34 cellular contexts compared by ENCODE assay signal in genomic region chr10:30095811-30096422, GRCh38. TPM values are rescaled to one million over a fixed set of nuclear protein-coding genes. Genes with fewer than 3 reads are reported as not detected.
"Had no signal": no experiment of that assay in that cellular context is flagged by ENCODE, and none has a peak within 500 bp of the region (broad histone marks: within the 10 kb centered on the region; RNA-seq: fewer than 3 reads in every experiment).

No MANE protein-coding gene starts in this region.

- H3K27ac Mint-ChIP-seq: activated CD4-positive, alpha-beta memory T cell treated with anti-CD3 and anti-CD28 coated beads, Interleukin-2, amount 10 ng/mL, durations not matched to agents 7 days and 5 days; activated CD8-positive, alpha-beta memory T cell treated with anti-CD3 and anti-CD28 coated beads, Interleukin-2, amount 10 ng/mL, durations not matched to agents 7 days and 5 days; activated naive CD4-positive, alpha-beta T cell treated with anti-CD3 and anti-CD28 coated beads, Interleukin-2, amount 50 U/mL, for 24 hours; activated naive CD8-positive, alpha-beta T cell treated with anti-CD3 and anti-CD28 coated beads, Interleukin-2, amount 10 ng/mL, durations not matched to agents 7 days and 5 days; activated T-helper 17 cell treated with anti-CD3 and anti-CD28 coated beads, Interleukin-2, amount 50 U/mL, for 72 hours had no signal

- H3K4me1 Mint-ChIP-seq: activated CD4-positive, alpha-beta memory T cell treated with anti-CD3 and anti-CD28 coated beads, Interleukin-2, amount 10 ng/mL, durations not matched to agents 7 days and 5 days; activated CD8-positive, alpha-beta memory T cell treated with anti-CD3 and anti-CD28 coated beads, Interleukin-2, amount 10 ng/mL, durations not matched to agents 7 days and 5 days; activated naive CD4-positive, alpha-beta T cell treated with anti-CD3 and anti-CD28 coated beads, Interleukin-2, amount 50 U/mL, for 24 hours; activated T-helper 17 cell treated with anti-CD3 and anti-CD28 coated beads, Interleukin-2, amount 50 U/mL, for 72 hours; central memory CD8-positive, alpha-beta T cell had no signal

- H3K9me3 Mint-ChIP-seq: activated CD4-positive, alpha-beta memory T cell treated with anti-CD3 and anti-CD28 coated beads, Interleukin-2, amount 10 ng/mL, durations not matched to agents 7 days and 5 days; activated naive CD4-positive, alpha-beta T cell treated with anti-CD3 and anti-CD28 coated beads, Interleukin-2, amount 50 U/mL, for 24 hours; activated naive CD8-positive, alpha-beta T cell treated with anti-CD3 and anti-CD28 coated beads, Interleukin-2, amount 10 ng/mL, durations not matched to agents 7 days and 5 days; activated T-helper 17 cell treated with anti-CD3 and anti-CD28 coated beads, Interleukin-2, amount 50 U/mL, for 72 hours; central memory CD8-positive, alpha-beta T cell had no signal

- H3K27me3 ChIP-seq: ascending aorta, brain microvascular endothelial cell, MG63 had no signal

- H3K9me3 ChIP-seq: ascending aorta, MG63 had no signal

- ATAC-seq: activated CD8-positive, alpha-beta memory T cell treated with anti-CD3 and anti-CD28 coated beads, Interleukin-2, amount 10 ng/mL, durations not matched to agents 7 days and 5 days; activated T-helper 17 cell treated with anti-CD3 and anti-CD28 coated beads, Interleukin-2, amount 50 U/mL, for 72 hours; K562; Panc1; Right ventricle myocardium inferior; SK-N-SH treated with all-trans-retinoic acid at 6 μM for 48 hours had no signal

- H3K27ac ChIP-seq: ascending aorta, brain microvascular endothelial cell, WERI-Rb-1 had no signal

- FAIRE-seq: K562 had no signal

- H3K4me3 Mint-ChIP-seq: activated CD4-positive, alpha-beta memory T cell treated with anti-CD3 and anti-CD28 coated beads, Interleukin-2, amount 10 ng/mL, durations not matched to agents 7 days and 5 days; activated CD8-positive, alpha-beta memory T cell treated with anti-CD3 and anti-CD28 coated beads, Interleukin-2, amount 10 ng/mL, durations not matched to agents 7 days and 5 days; activated naive CD4-positive, alpha-beta T cell treated with anti-CD3 and anti-CD28 coated beads, Interleukin-2, amount 50 U/mL, for 24 hours; activated naive CD8-positive, alpha-beta T cell treated with anti-CD3 and anti-CD28 coated beads, Interleukin-2, amount 10 ng/mL, durations not matched to agents 7 days and 5 days; activated T-helper 17 cell treated with anti-CD3 and anti-CD28 coated beads, Interleukin-2, amount 50 U/mL, for 72 hours; central memory CD8-positive, alpha-beta T cell had no signal

- H3K4me1 ChIP-seq: ascending aorta had no signal

- DNase-seq: activated CD4-positive, alpha-beta memory T cell treated with anti-CD3 and anti-CD28 coated beads, Interleukin-2, amount 10 ng/mL, durations not matched to agents 7 days and 5 days; activated CD4-positive, alpha-beta T cell treated with anti-CD3 and anti-CD28 coated beads for 1 hour; activated CD4-positive, alpha-beta T cell treated with anti-CD3 and anti-CD28 coated beads for 48 hours; activated CD4-positive, CD25-positive, alpha-beta regulatory T cell; activated CD8-positive, alpha-beta memory T cell treated with anti-CD3 and anti-CD28 coated beads for 24 hours; activated CD8-positive, alpha-beta memory T cell treated with anti-CD3 and anti-CD28 coated beads, Interleukin-2, amount 10 ng/mL, durations not matched to agents 7 days and 5 days; activated CD8-positive, alpha-beta memory T cell treated with anti-CD3 and anti-CD28 coated beads, Interleukin-2, amount 50 U/mL, for 48 hours; activated effector memory CD4-positive, alpha-beta T cell treated with anti-CD3 and anti-CD28 coated beads, Interleukin-2, amount 50 U/mL, for 16 hours; activated naive CD4-positive, alpha-beta T cell; activated naive CD8-positive, alpha-beta T cell treated with anti-CD3 and anti-CD28 coated beads, Interleukin-2, amount 10 ng/mL, durations not matched to agents 7 days and 5 days; activated T-cell treated with anti-CD3 and anti-CD28 coated beads, Interleukin-2, amount 50 U/mL, for 48 hours; amygdala; brain microvascular endothelial cell; MG63; MV-4-11; NCI-H1092; NCI-H1436 treated with DMSO at 0.1 percent for 48 hours; NCI-H1694 treated with DMSO at 0.1 percent for 48 hours; NCI-H2029; NCI-H345; NCI-H524 treated with DMSO at 0.1 percent for 48 hours; SIG-M5; T-helper 1 cell; T-helper 2 cell; T-helper 9 cell; WERI-Rb-1 had no signal

- H3K4me3 ChIP-seq: ascending aorta, K562, MG63 had no signal

- H3K36me3 ChIP-seq: ascending aorta, brain microvascular endothelial cell, MG63, WERI-Rb-1 had no signal

- H3K36me3 Mint-ChIP-seq: activated CD8-positive, alpha-beta memory T cell treated with anti-CD3 and anti-CD28 coated beads, Interleukin-2, amount 10 ng/mL, durations not matched to agents 7 days and 5 days; activated naive CD4-positive, alpha-beta T cell treated with anti-CD3 and anti-CD28 coated beads, Interleukin-2, amount 50 U/mL, for 24 hours; activated naive CD8-positive, alpha-beta T cell treated with anti-CD3 and anti-CD28 coated beads, Interleukin-2, amount 10 ng/mL, durations not matched to agents 7 days and 5 days had no signal

RNA-seq across cellular contexts. Expression of gene JCAD, which starts 36.5 kb away (rescaled TPM):
- total RNA-seq: K562 had no signal
- polyA plus RNA-seq: K562 had no signal
